21 cellular contexts compared by ENCODE assay signal in the genomic region with DNA sequence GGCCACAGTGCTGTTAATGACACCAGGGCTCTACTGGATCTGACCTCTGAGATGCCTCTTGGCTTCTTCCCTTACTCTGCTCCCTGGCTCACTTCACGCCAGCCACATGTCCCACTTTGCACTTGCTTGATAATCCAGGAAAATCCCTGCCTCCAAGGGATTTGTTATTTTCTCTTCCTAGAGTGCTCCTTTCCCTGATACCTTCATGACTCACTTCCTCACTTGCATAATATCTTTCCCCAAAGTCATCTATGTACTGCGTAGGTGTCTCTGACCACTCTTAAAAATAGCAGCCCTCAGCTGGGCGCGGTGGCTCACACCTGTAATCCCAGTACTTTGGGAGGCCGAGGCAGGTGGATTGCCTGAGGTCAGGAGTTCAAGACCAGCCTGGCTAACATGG.
A peak's percentile ranks its signal among the peaks of the same experiment; 100 is the strongest.
DNase-seq lines count a peak whose midpoint lies in the region; ATAC-seq, FAIRE-seq and TF ChIP-seq lines count a peak whose summit lies in the region.
"Had no signal": no experiment of that assay in that cellular context is flagged by ENCODE, and none has a peak within 500 bp of the region (broad histone marks: within the 10 kb centered on the region; RNA-seq: fewer than 3 reads in every experiment).

No MANE protein-coding gene starts in this region.

- no peaks in the 10 kb centered on the region for H3K4me1 ChIP-seq in Caco-2
- H3K4me1 ChIP-seq: A549 had no signal

- H3K36me3 ChIP-seq in Caco-2 (ENCODE audit: control insufficient read depth, insufficient read depth, low read length), result no peaks in the 10 kb centered on the region
- H3K36me3 ChIP-seq: Peyer's patch had no signal

- intact Hi-C loops in Caco-2 (cut with micrococcal nuclease; ENCODE audit: unreplicated experiment), result no loop called here

- peaks cover 19 to 23% of the 10 kb centered on the region in 2 donors for H3K27me3 Mint-ChIP-seq in stimulated activated naive B cell treated with anti-CD40 and anti-IgM and Interleukin-4, amounts not matched to agents 10 μg/mL and 1 μg/mL and 100 μg/mL, for 72 hours
- peaks cover 13% of the 10 kb centered on the region for H3K27me3 Mint-ChIP-seq in Caco-2 (ENCODE audit: insufficient read depth, unreplicated experiment)

- H3K4me3 ChIP-seq in Caco-2 (ENCODE audit: low read depth, low read length), result no peak overlapping the region
- H3K4me3 ChIP-seq: A549, Peyer's patch had no signal

- H3K27ac ChIP-seq in RWPE1, result no peak overlapping the region
- H3K27ac ChIP-seq in epithelial cell of prostate, result no peak overlapping the region
- H3K27ac ChIP-seq: A549, Peyer's patch had no signal

- H3K36me3 Mint-ChIP-seq in stimulated activated naive B cell treated with anti-CD40 and anti-IgM and Interleukin-4, amounts not matched to agents 10 μg/mL and 1 μg/mL and 100 μg/mL, for 72 hours, result no peaks in the 10 kb centered on the region
- no peaks in the 10 kb centered on the region for H3K36me3 Mint-ChIP-seq in Caco-2 (ENCODE audit: insufficient read depth, unreplicated experiment)

- no peaks in the 10 kb centered on the region for H3K27me3 ChIP-seq in Caco-2 (replicated peaks; ENCODE audit: control insufficient read depth, insufficient read depth, low read length)
- H3K27me3 ChIP-seq: Peyer's patch had no signal

- H3K9me3 ChIP-seq in Caco-2, result no peaks in the 10 kb centered on the region
- H3K9me3 ChIP-seq: A549, Peyer's patch had no signal

- no peak for ATAC-seq in stimulated activated naive B cell treated with anti-CD40 and anti-IgM and Interleukin-4, amounts not matched to agents 10 μg/mL and 1 μg/mL and 100 μg/mL, for 72 hours (replicated peaks)
- ATAC-seq in SK-N-SH treated with all-trans-retinoic acid at 6 μM for 48 hours, result no peak
- ATAC-seq: A549; activated CD8-positive, alpha-beta T cell treated with anti-CD3 and anti-CD28 coated beads for 36 hours; left ventricle myocardium superior had no signal

- peak; percentile 73 for FAIRE-seq in H54 (lab: Jason Lieb, UNC)
- FAIRE-seq: A549, endometrium had no signal

- H3K4me3 Mint-ChIP-seq in stimulated activated naive B cell treated with anti-CD40 and anti-IgM and Interleukin-4, amounts not matched to agents 10 μg/mL and 1 μg/mL and 100 μg/mL, for 72 hours, result no peak overlapping the region
- no peak overlapping the region for H3K4me3 Mint-ChIP-seq in Caco-2 (ENCODE audit: unreplicated experiment)
- H3K4me3 Mint-ChIP-seq: activated CD8-positive, alpha-beta T cell treated with anti-CD3 and anti-CD28 coated beads for 36 hours; dendritic cell treated with granulocyte-macrophage colony-stimulating factor and Interleukin-4, amounts not matched to agents 40 ng/mL and 50 ng/mL, for 4 days had no signal

- CTCF ChIA-PET in RWPE1 (lab: Yijun Ruan, JAX) (no interaction called here), Caco-2 (lab: Charles Lee) (no interaction called here)

- H3K9me3 Mint-ChIP-seq in stimulated activated naive B cell treated with anti-CD40 and anti-IgM and Interleukin-4, amounts not matched to agents 10 μg/mL and 1 μg/mL and 100 μg/mL, for 72 hours, result peaks cover 1 to 5% of the 10 kb centered on the region in 2 donors
- no peaks in the 10 kb centered on the region for H3K9me3 Mint-ChIP-seq in Caco-2 (ENCODE audit: unreplicated experiment)
- H3K9me3 Mint-ChIP-seq: activated CD8-positive, alpha-beta T cell treated with anti-CD3 and anti-CD28 coated beads for 36 hours; dendritic cell treated with granulocyte-macrophage colony-stimulating factor and Interleukin-4, amounts not matched to agents 40 ng/mL and 50 ng/mL, for 4 days had no signal

- POLR2A ChIA-PET in RWPE1 (lab: Yijun Ruan, JAX; ENCODE audit: low non-redundant PET) (no interaction called here), Caco-2 (lab: Charles Lee) (no interaction called here)

- H3K27ac Mint-ChIP-seq in stimulated activated naive B cell treated with anti-CD40 and anti-IgM and Interleukin-4, amounts not matched to agents 10 μg/mL and 1 μg/mL and 100 μg/mL, for 72 hours, result no peak overlapping the region
- no peak overlapping the region for H3K27ac Mint-ChIP-seq in Caco-2 (ENCODE audit: unreplicated experiment)
- H3K27ac Mint-ChIP-seq: activated CD8-positive, alpha-beta T cell treated with anti-CD3 and anti-CD28 coated beads for 36 hours; dendritic cell treated with granulocyte-macrophage colony-stimulating factor and Interleukin-4, amounts not matched to agents 40 ng/mL and 50 ng/mL, for 4 days had no signal

- no peak for TF ChIP-seq POLR2A in H54 (IDR thresholded peaks at IDR 0.05; ENCODE audit: low read depth, low read length)

- TF ChIP-seq CTCF in RWPE1 (conservative IDR thresholded peaks at IDR 0.05; ENCODE audit: low read depth) (no peak), Caco-2 (IDR thresholded peaks at IDR 0.05; ENCODE audit: insufficient read depth in 1 of 2, low read depth in 1 of 2, low read length in 1 of 2, severe bottlenecking in 1 of 2, unreplicated experiment in 1 of 2) (no peak)

- H3K4me1 Mint-ChIP-seq in stimulated activated naive B cell treated with anti-CD40 and anti-IgM and Interleukin-4, amounts not matched to agents 10 μg/mL and 1 μg/mL and 100 μg/mL, for 72 hours, result peaks cover 5 to 7% of the 10 kb centered on the region in 2 donors
- peaks cover 5% of the 10 kb centered on the region for H3K4me1 Mint-ChIP-seq in Caco-2 (ENCODE audit: low read depth, unreplicated experiment)

- DNase-seq in A172 (ENCODE audit: low spot score) (peak; percentile 49), H54 (ENCODE audit: insufficient read length, low spot score) (peak; percentile 3), RWPE1 (ENCODE audit: low spot score) (peak; percentile 5), epithelial cell of prostate (ENCODE audit: low read depth, low spot score) (peak; percentile 16), MV-4-11 (lab: John Stamatoyannopoulos, UW) (no peak), Caco-2 (no peak)
- no peak for DNase-seq in stimulated activated naive B cell treated with anti-CD40 and anti-IgM and Interleukin-4, amounts not matched to agents 10 μg/mL and 1 μg/mL and 100 μg/mL, for 72 hours
- DNase-seq: activated CD8-positive, alpha-beta T cell treated with anti-CD3 and anti-CD28 coated beads for 36 hours; activated T-cell treated with anti-CD3 and anti-CD28 coated beads for 4 hours; amniotic stem cell; COR-L47; left ventricle myocardium superior; NCI-H1105 treated with DMSO at 0.1 percent for 48 hours; NCI-H2081 treated with DMSO at 0.1 percent for 48 hours; NCI-H446 treated with DMSO at 0.1 percent for 48 hours; Peyer's patch; T1000 had no signal

- BruUV-seq in Caco-2 (replicated peaks; lab: Mats Ljungman, UMichigan), result no TSS peak

TF ChIP-seq in SK-N-SH treated with all-trans-retinoic acid at 6 μM for 48 hours, 23 proteins besides CTCF, POLR2A, EP300 and RAD21:
- TF ChIP-seq ESRRG (CRISPR knock-in tag; IDR thresholded peaks at IDR 0.05) (no peak), POU6F1 (CRISPR knock-in tag; IDR thresholded peaks at IDR 0.05; ENCODE audit: borderline replicate concordance, low read depth) (no peak), TCF4 (CRISPR knock-in tag; IDR thresholded peaks at IDR 0.05; ENCODE audit: borderline replicate concordance) (no peak), CSDC2 (CRISPR knock-in tag; IDR thresholded peaks at IDR 0.05) (no peak), ZFP3 (CRISPR knock-in tag; IDR thresholded peaks at IDR 0.05) (no peak), RARB (CRISPR knock-in tag; IDR thresholded peaks at IDR 0.05) (no peak), ZC3H10 (CRISPR knock-in tag; IDR thresholded peaks at IDR 0.05) (no peak), ZNF8 (CRISPR knock-in tag; IDR thresholded peaks at IDR 0.05) (no peak)
- TF ChIP-seq, protein P1, sequence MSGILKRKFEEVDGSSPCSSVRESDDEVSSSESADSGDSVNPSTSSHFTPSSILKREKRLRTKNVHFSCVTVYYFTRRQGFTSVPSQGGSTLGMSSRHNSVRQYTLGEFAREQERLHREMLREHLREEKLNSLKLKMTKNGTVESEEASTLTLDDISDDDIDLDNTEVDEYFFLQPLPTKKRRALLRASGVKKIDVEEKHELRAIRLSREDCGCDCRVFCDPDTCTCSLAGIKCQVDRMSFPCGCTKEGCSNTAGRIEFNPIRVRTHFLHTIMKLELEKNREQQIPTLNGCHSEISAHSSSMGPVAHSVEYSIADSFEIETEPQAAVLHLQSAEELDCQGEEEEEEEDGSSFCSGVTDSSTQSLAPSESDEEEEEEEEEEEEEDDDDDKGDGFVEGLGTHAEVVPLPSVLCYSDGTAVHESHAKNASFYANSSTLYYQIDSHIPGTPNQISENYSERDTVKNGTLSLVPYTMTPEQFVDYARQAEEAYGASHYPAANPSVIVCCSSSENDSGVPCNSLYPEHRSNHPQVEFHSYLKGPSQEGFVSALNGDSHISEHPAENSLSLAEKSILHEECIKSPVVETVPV (CRISPR knock-in tag; IDR thresholded peaks at IDR 0.05), result no peak
TF ChIP-seq in SK-N-SH treated with all-trans-retinoic acid at 6 μM for 48 hours: peak in this region for 0.

Comparison
In these comparisons a context has a peak if more than half of its experiments do, and no peak if none do; other contexts are left out.
1. DNase-seq: peak in A172 (single experiment), H54 (single experiment), RWPE1 (single experiment) and epithelial cell of prostate (single experiment); none in stimulated activated naive B cell treated with anti-CD40 and anti-IgM and Interleukin-4, amounts not matched to agents 10 μg/mL and 1 μg/mL and 100 μg/mL, for 72 hours (single experiment), MV-4-11 (single experiment) and Caco-2 (0 of 2).